In the genomic region with DNA sequence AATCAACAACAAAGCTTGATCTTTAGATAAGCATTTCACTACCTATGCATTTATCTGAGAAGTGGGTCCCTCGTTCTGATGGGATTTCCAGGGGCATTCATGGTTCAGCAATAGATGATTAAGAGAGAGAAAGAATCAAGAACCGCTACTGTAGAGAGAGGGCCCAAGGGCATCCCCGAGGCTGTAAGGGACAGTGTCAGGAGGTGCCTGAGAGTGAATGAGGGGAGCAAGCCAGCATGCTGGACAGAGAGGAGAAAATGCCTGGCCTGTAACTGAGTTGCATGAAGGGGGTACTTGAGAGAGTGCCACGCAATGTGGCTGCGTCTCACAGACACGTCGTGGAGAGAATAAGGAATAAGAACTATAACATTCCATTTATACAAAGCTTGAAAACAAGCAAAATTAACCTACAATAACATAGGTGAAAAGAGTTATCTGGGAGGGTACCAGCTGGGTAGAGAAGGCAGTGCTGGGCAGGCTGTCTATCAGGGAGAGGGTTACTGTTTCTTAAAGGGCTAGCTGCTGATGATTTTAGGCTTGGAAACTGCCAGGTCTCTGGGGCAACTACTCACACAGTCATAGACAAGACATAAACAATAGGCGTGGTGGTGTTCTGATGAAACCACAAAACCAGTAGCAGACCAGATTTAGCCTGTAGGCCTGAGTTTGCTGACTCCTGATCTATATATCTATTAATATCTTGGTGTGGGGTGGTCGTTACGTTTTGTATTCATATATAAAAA, we compare ENCODE assay signal across 9 cellular contexts.
DNase-seq lines count a peak whose midpoint lies in the region; ATAC-seq, FAIRE-seq and TF ChIP-seq lines count a peak whose summit lies in the region.
"Had no signal": no experiment of that assay in that cellular context is flagged by ENCODE, and none has a peak within 500 bp of the region (broad histone marks: within the 10 kb centered on the region; RNA-seq: fewer than 3 reads in every experiment).

No MANE protein-coding gene starts in this region.

- no peaks in the 10 kb centered on the region for H4K20me1 ChIP-seq in astrocyte (ENCODE audit: insufficient read depth, low read length)

- CTCF ChIA-PET in naive thymus-derived CD4-positive, alpha-beta T cell (lab: Charles Lee), result interaction anchor here (0.6 to 1.0 kb wide), 3 partner anchors 27 to 95 kb away, joined by 3 to 5 read pairs (median 3); no protein-coding TSS in a partner anchor

- ATAC-seq in HG03520 (IDR thresholded peaks at IDR 0.05; ENCODE audit: unreplicated experiment) (peak; percentile 71), HG03135 (IDR thresholded peaks at IDR 0.05; ENCODE audit: unreplicated experiment) (no peak), HG02885 (IDR thresholded peaks at IDR 0.05; ENCODE audit: poor library complexity, unreplicated experiment) (no peak)
- peak; percentile 76 for ATAC-seq in naive thymus-derived CD4-positive, alpha-beta T cell
- ATAC-seq: K562 had no signal

- no peaks in the 10 kb centered on the region for H3K9me3 ChIP-seq in astrocyte (ENCODE audit: insufficient read depth, low read depth, low read length)
- H3K9me3 ChIP-seq in naive thymus-derived CD4-positive, alpha-beta T cell (ENCODE audit: control insufficient read depth in 2 of 3, low read length in 3 of 3), result no peaks in the 10 kb centered on the region

- FAIRE-seq in astrocyte (lab: Jason Lieb, UNC), result peak; percentile 66
- FAIRE-seq: K562 had no signal

- H3K27ac Mint-ChIP-seq in astrocyte (ENCODE audit: unreplicated experiment), result peak overlapping the region; percentile 75
- peak overlapping the region; percentile 44 to 92 (median 76) for H3K27ac Mint-ChIP-seq in naive thymus-derived CD4-positive, alpha-beta T cell

- peak overlapping the region; percentile 8 for H3K4me3 Mint-ChIP-seq in astrocyte (ENCODE audit: unreplicated experiment)
- peak overlapping the region; percentile 25 to 63 (median 34) for H3K4me3 Mint-ChIP-seq in naive thymus-derived CD4-positive, alpha-beta T cell

- H3K9ac ChIP-seq in astrocyte (ENCODE audit: low read length), result peak overlapping the region; percentile 37

- no peaks in the 10 kb centered on the region for H3K36me3 ChIP-seq in astrocyte (ENCODE audit: insufficient read depth, low read length)
- H3K36me3 ChIP-seq in naive thymus-derived CD4-positive, alpha-beta T cell (ENCODE audit: control insufficient read depth in 2 of 3, insufficient read depth in 3 of 3, low read length in 3 of 3), result no peaks in the 10 kb centered on the region

- H3K4me2 ChIP-seq in astrocyte (ENCODE audit: low read length), result peak overlapping the region; percentile 12

- H2AFZ ChIP-seq in astrocyte (ENCODE audit: low read depth, low read length), result no peak overlapping the region

- H3K36me3 Mint-ChIP-seq in astrocyte (ENCODE audit: low read depth, unreplicated experiment), result no peaks in the 10 kb centered on the region
- peaks cover 0 to 4% (median 0%) of the 10 kb centered on the region in 5 donors for H3K36me3 Mint-ChIP-seq in naive thymus-derived CD4-positive, alpha-beta T cell

- in situ Hi-C loops in G401 (cut with HindIII; ENCODE audit: low sequenced_read_pairs), result no loop called here

- no peak overlapping the region for H3K4me3 ChIP-seq in astrocyte (ENCODE audit: insufficient read depth, low read depth, low read length)
- no peak overlapping the region for H3K4me3 ChIP-seq in naive thymus-derived CD4-positive, alpha-beta T cell (ENCODE audit: low read length)
- H3K4me3 ChIP-seq: K562 had no signal

- peak; percentile 2 for DNase-seq in G401 (ENCODE audit: low spot score)
- peak; percentile 91 for DNase-seq in astrocyte (ENCODE audit: low read depth)
- DNase-seq in naive thymus-derived CD4-positive, alpha-beta T cell, result peak in 5 of 9 donors; percentile 20 to 72 (median 50)
- no peak for DNase-seq in superior temporal gyrus (ENCODE audit: extremely low spot score)
- DNase-seq: hippocampal formation had no signal

- no peaks in the 10 kb centered on the region for H3K27me3 ChIP-seq in astrocyte (ENCODE audit: insufficient read depth, low read length)
- no peaks in the 10 kb centered on the region for H3K27me3 ChIP-seq in naive thymus-derived CD4-positive, alpha-beta T cell (ENCODE audit: control insufficient read depth in 2 of 2, insufficient read depth in 2 of 2, low read length in 2 of 2)

- no peaks in the 10 kb centered on the region for H3K79me2 ChIP-seq in astrocyte (ENCODE audit: insufficient read depth, low read length)

- intact Hi-C loops in naive thymus-derived CD4-positive, alpha-beta T cell (cut with micrococcal nuclease), result loop anchor here in 1 of 2 donors (1.0 to 5.0 kb wide), 2 partner anchors 27 to 37 kb away; no protein-coding TSS in a partner anchor

- H3K27me3 Mint-ChIP-seq in astrocyte (ENCODE audit: low read depth, unreplicated experiment), result peaks cover 3% of the 10 kb centered on the region
- H3K27me3 Mint-ChIP-seq in naive thymus-derived CD4-positive, alpha-beta T cell, result no peaks in the 10 kb centered on the region

- peaks cover 35% of the 10 kb centered on the region for H3K4me1 ChIP-seq in astrocyte (ENCODE audit: insufficient read depth, low read length)
- peaks cover 46 to 50% of the 10 kb centered on the region in 2 donors for H3K4me1 ChIP-seq in naive thymus-derived CD4-positive, alpha-beta T cell (ENCODE audit: control insufficient read depth in 2 of 2, insufficient read depth in 2 of 2, low read length in 2 of 2)

- POLR2A ChIA-PET in naive thymus-derived CD4-positive, alpha-beta T cell (lab: Charles Lee), result interaction anchor here (0.6 to 2.2 kb wide), 5 partner anchors 19 to 60 kb away, joined by 3 to 9 read pairs (median 3); no protein-coding TSS in a partner anchor

- H3K4me1 Mint-ChIP-seq in astrocyte (ENCODE audit: low read depth, unreplicated experiment), result peaks cover 28% of the 10 kb centered on the region
- H3K4me1 Mint-ChIP-seq in naive thymus-derived CD4-positive, alpha-beta T cell, result peaks cover 36 to 59% (median 52%) of the 10 kb centered on the region in 7 donors

- H3K9me3 Mint-ChIP-seq in astrocyte (ENCODE audit: unreplicated experiment), result peaks cover 2% of the 10 kb centered on the region
- H3K9me3 Mint-ChIP-seq in naive thymus-derived CD4-positive, alpha-beta T cell, result peaks cover 0 to 4% (median 0%) of the 10 kb centered on the region in 11 donors

- no peak for TF ChIP-seq CTCF in astrocyte (IDR thresholded peaks at IDR 0.05; ENCODE audit: insufficient read depth, low read depth, low read length)

- peak overlapping the region; percentile 86 for H3K27ac ChIP-seq in astrocyte (ENCODE audit: low read depth, low read length)
- no peak overlapping the region for H3K27ac ChIP-seq in naive thymus-derived CD4-positive, alpha-beta T cell (ENCODE audit: low read depth, low read length)

Comparison
In these comparisons a context has a peak if more than half of its experiments do, and no peak if none do; other contexts are left out.
1. ATAC-seq: peak in HG03520 (single experiment) and naive thymus-derived CD4-positive, alpha-beta T cell (single experiment); none in HG03135 (single experiment) and HG02885 (single experiment).